27 cellular contexts compared by ENCODE assay signal in genomic region chr17:45119964-45120363, GRCh38.
"Had no signal": no experiment of that assay in that cellular context is flagged by ENCODE, and none has a peak within 500 bp of the region (broad histone marks: within the 10 kb centered on the region; RNA-seq: fewer than 3 reads in every experiment).

No MANE protein-coding gene starts in this region.

- ATAC-seq: left colon, left lung, natural killer cell, pancreas, right cardiac atrium had no signal

- H3K9me3 ChIP-seq: left lung, pancreas, prostate gland, sigmoid colon, spleen, tibial nerve, uterus had no signal

- H3K4me1 ChIP-seq: pancreas, prostate gland had no signal

- H3K36me3 ChIP-seq: pancreas, prostate gland, uterus had no signal

- H3K27ac Mint-ChIP-seq: immature natural killer cell; mesothelial cell of epicardium; naive B cell; natural killer cell; stimulated activated memory B cell treated with anti-CD40 and anti-IgM and Interleukin-4, amounts not matched to agents 10 μg/mL and 1 μg/mL and 100 μg/mL, for 72 hours; stimulated activated naive CD8-positive, alpha-beta T cell treated with anti-CD3 and anti-CD28 coated beads, Interleukin-15, amount 100 ng/mL, for 72 hours; type B pancreatic cell had no signal

- DNase-seq: hypothalamus; immature natural killer cell; kidney; left colon; left lung; mesendoderm; naive B cell; natural killer cell; pancreas; posterior cingulate gyrus; retina; sigmoid colon; small intestine; spleen; stimulated activated CD4-positive, alpha-beta T cell treated with anti-CD3 and anti-CD28 coated beads, Interleukin-4, amount 100 ng/mL, for 4 hours; stimulated activated CD8-positive, alpha-beta memory T cell treated with anti-CD3 and anti-CD28 coated beads, Interleukin-4, amount 100 ng/mL, for 48 hours; stimulated activated naive CD4-positive, alpha-beta T cell treated with Interleukin-2 at 50 U/mL for 16 hours; stimulated activated naive CD8-positive, alpha-beta T cell treated with anti-CD3 and anti-CD28 coated beads, Interleukin-15, amount 100 ng/mL, for 72 hours; substantia nigra; uterus had no signal

- H3K4me3 Mint-ChIP-seq: immature natural killer cell; mesothelial cell of epicardium; naive B cell; natural killer cell; stimulated activated memory B cell treated with anti-CD40 and anti-IgM and Interleukin-4, amounts not matched to agents 10 μg/mL and 1 μg/mL and 100 μg/mL, for 72 hours; stimulated activated naive CD8-positive, alpha-beta T cell treated with anti-CD3 and anti-CD28 coated beads, Interleukin-15, amount 100 ng/mL, for 72 hours; type B pancreatic cell had no signal

- H3K36me3 Mint-ChIP-seq: immature natural killer cell; naive B cell; natural killer cell; stimulated activated memory B cell treated with anti-CD40 and anti-IgM and Interleukin-4, amounts not matched to agents 10 μg/mL and 1 μg/mL and 100 μg/mL, for 72 hours; type B pancreatic cell had no signal

- H3K9me3 Mint-ChIP-seq: immature natural killer cell; mesothelial cell of epicardium; naive B cell; natural killer cell; stimulated activated memory B cell treated with anti-CD40 and anti-IgM and Interleukin-4, amounts not matched to agents 10 μg/mL and 1 μg/mL and 100 μg/mL, for 72 hours; stimulated activated naive CD8-positive, alpha-beta T cell treated with anti-CD3 and anti-CD28 coated beads, Interleukin-15, amount 100 ng/mL, for 72 hours; type B pancreatic cell had no signal

- H3K27ac ChIP-seq: left lung, pancreas, prostate gland, sigmoid colon, spleen, tibial nerve, uterus had no signal

- H3K4me3 ChIP-seq: left lung, lung, pancreas, prostate gland, sigmoid colon, spleen, tibial nerve, uterus had no signal

- H3K27me3 Mint-ChIP-seq: type B pancreatic cell had no signal

- H3K27me3 ChIP-seq: pancreas, sigmoid colon, tibial nerve, uterus had no signal

- H3K4me1 Mint-ChIP-seq: immature natural killer cell, naive B cell, natural killer cell had no signal
